15 cellular contexts compared by ENCODE assay signal in the genomic region with DNA sequence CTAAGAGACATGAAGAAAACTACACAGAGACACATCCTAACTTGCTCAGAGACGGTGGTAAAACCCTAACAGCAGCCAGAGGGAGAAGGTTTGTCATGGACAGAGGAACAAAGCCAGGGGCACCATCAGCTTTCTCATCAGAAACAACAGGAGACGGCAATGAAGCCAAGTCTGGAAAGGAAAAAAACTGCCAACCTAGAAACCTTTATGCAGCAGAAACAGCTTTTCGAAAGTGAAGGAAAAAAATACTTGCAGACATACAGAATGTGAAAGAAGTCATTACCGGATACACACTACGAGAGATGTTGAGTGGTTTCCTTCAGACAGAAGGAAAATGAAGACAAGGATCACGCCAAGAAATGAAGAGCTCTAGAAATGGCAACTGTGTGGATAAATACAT. TPM values are rescaled to one million over a fixed set of nuclear protein-coding genes. Genes with fewer than 3 reads are reported as not detected.
A peak's percentile ranks its signal among the peaks of the same experiment; 100 is the strongest.
DNase-seq lines count a peak whose midpoint lies in the region; ATAC-seq and TF ChIP-seq lines count a peak whose summit lies in the region.
"Had no signal": no experiment of that assay in that cellular context is flagged by ENCODE, and none has a peak within 500 bp of the region (broad histone marks: within the 10 kb centered on the region; RNA-seq: fewer than 3 reads in every experiment).

No MANE protein-coding gene starts in this region.

- H3K36me3 Mint-ChIP-seq in activated CD4-positive, alpha-beta T cell treated with anti-CD3 and anti-CD28 coated beads, Interleukin-2, amount 10 ng/mL, durations not matched to agents 7 days and 5 days (ENCODE audit: low read depth): peaks cover 69% of the 10 kb centered on the region
- H3K36me3 Mint-ChIP-seq in activated naive CD4-positive, alpha-beta T cell treated with anti-CD3 and anti-CD28 coated beads, Interleukin-2, amount 50 U/mL, for 72 hours: peaks cover 36 to 45% of the 10 kb centered on the region in 2 donors
- H3K36me3 Mint-ChIP-seq in activated naive CD4-positive, alpha-beta T cell treated with anti-CD3 and anti-CD28 coated beads for 36 hours (ENCODE audit: low read depth): peaks cover 69% of the 10 kb centered on the region
- peaks cover 85% of the 10 kb centered on the region for H3K36me3 Mint-ChIP-seq in HFFc6 (ENCODE audit: low read depth)
- peaks cover 86% of the 10 kb centered on the region for H3K36me3 Mint-ChIP-seq in central memory CD8-positive, alpha-beta T cell (ENCODE audit: insufficient read depth)

- no peaks in the 10 kb centered on the region for H3K9me3 Mint-ChIP-seq in activated CD4-positive, alpha-beta T cell treated with anti-CD3 and anti-CD28 coated beads, Interleukin-2, amount 10 ng/mL, durations not matched to agents 7 days and 5 days
- no peaks in the 10 kb centered on the region for H3K9me3 Mint-ChIP-seq in activated naive CD4-positive, alpha-beta T cell treated with anti-CD3 and anti-CD28 coated beads, Interleukin-2, amount 50 U/mL, for 72 hours
- H3K9me3 Mint-ChIP-seq in activated naive CD4-positive, alpha-beta T cell treated with anti-CD3 and anti-CD28 coated beads for 36 hours: no peaks in the 10 kb centered on the region
- H3K9me3 Mint-ChIP-seq in HFFc6: no peaks in the 10 kb centered on the region
- H3K9me3 Mint-ChIP-seq in central memory CD8-positive, alpha-beta T cell: no peaks in the 10 kb centered on the region
- H3K9me3 Mint-ChIP-seq: CD4-positive, alpha-beta memory T cell had no signal

- CTCF ChIA-PET in activated CD4-positive, alpha-beta T cell treated with anti-CD3 and anti-CD28 coated beads, Interleukin-2, amount 10 ng/mL, durations not matched to agents 7 days and 5 days (lab: Charles Lee): interaction anchor here (1.2 kb wide), 1 partner anchor 11 kb away, joined by 3 read pairs; no protein-coding TSS in a partner anchor
- CTCF ChIA-PET in activated naive CD4-positive, alpha-beta T cell treated with anti-CD3 and anti-CD28 coated beads for 36 hours (lab: Charles Lee): interaction anchor here (0.6 kb wide), 2 partner anchors 25 to 269 kb away, joined by 3 to 4 read pairs; no protein-coding TSS in a partner anchor

- H3K27me3 Mint-ChIP-seq in activated CD4-positive, alpha-beta T cell treated with anti-CD3 and anti-CD28 coated beads, Interleukin-2, amount 10 ng/mL, durations not matched to agents 7 days and 5 days: no peaks in the 10 kb centered on the region
- H3K27me3 Mint-ChIP-seq in activated naive CD4-positive, alpha-beta T cell treated with anti-CD3 and anti-CD28 coated beads for 36 hours (ENCODE audit: low read depth): no peaks in the 10 kb centered on the region
- peaks cover 1% of the 10 kb centered on the region for H3K27me3 Mint-ChIP-seq in HFFc6 (ENCODE audit: insufficient read depth)
- H3K27me3 Mint-ChIP-seq in central memory CD8-positive, alpha-beta T cell: no peaks in the 10 kb centered on the region
- H3K27me3 Mint-ChIP-seq: CD4-positive, alpha-beta memory T cell had no signal

- peak overlapping the region; percentile 37 for H3K27ac Mint-ChIP-seq in activated CD4-positive, alpha-beta T cell treated with anti-CD3 and anti-CD28 coated beads, Interleukin-2, amount 10 ng/mL, durations not matched to agents 7 days and 5 days
- H3K27ac Mint-ChIP-seq in activated naive CD4-positive, alpha-beta T cell treated with anti-CD3 and anti-CD28 coated beads, Interleukin-2, amount 50 U/mL, for 72 hours: peak overlapping the region; percentile 23 to 65
- no peak overlapping the region for H3K27ac Mint-ChIP-seq in activated naive CD4-positive, alpha-beta T cell treated with anti-CD3 and anti-CD28 coated beads for 36 hours
- H3K27ac Mint-ChIP-seq in HFFc6: peak overlapping the region; percentile 15; the same call in 1 of the 2 replicates
- peak overlapping the region; percentile 21 for H3K27ac Mint-ChIP-seq in central memory CD8-positive, alpha-beta T cell (ENCODE audit: low read depth)

- TF ChIP-seq CTCF in HFFc6 (IDR thresholded peaks at IDR 0.05): no peak

- ATAC-seq in activated naive CD4-positive, alpha-beta T cell treated with anti-CD3 and anti-CD28 coated beads, Interleukin-2, amount 50 U/mL, for 72 hours: no peak
- ATAC-seq in central memory CD8-positive, alpha-beta T cell (replicated peaks; ENCODE audit: extremely low read depth, poor library complexity, severe bottlenecking): no peak
- ATAC-seq: A549 had no signal

- no peak overlapping the region for H3K4me3 Mint-ChIP-seq in activated CD4-positive, alpha-beta T cell treated with anti-CD3 and anti-CD28 coated beads, Interleukin-2, amount 10 ng/mL, durations not matched to agents 7 days and 5 days
- no peak overlapping the region for H3K4me3 Mint-ChIP-seq in activated naive CD4-positive, alpha-beta T cell treated with anti-CD3 and anti-CD28 coated beads for 36 hours
- H3K4me3 Mint-ChIP-seq in HFFc6: no peak overlapping the region
- no peak overlapping the region for H3K4me3 Mint-ChIP-seq in central memory CD8-positive, alpha-beta T cell

- no peaks in the 10 kb centered on the region for H3K4me1 Mint-ChIP-seq in activated CD4-positive, alpha-beta T cell treated with anti-CD3 and anti-CD28 coated beads, Interleukin-2, amount 10 ng/mL, durations not matched to agents 7 days and 5 days
- H3K4me1 Mint-ChIP-seq in activated naive CD4-positive, alpha-beta T cell treated with anti-CD3 and anti-CD28 coated beads for 36 hours (ENCODE audit: low read depth): no peaks in the 10 kb centered on the region
- H3K4me1 Mint-ChIP-seq in HFFc6 (ENCODE audit: low read depth): peaks cover 16% of the 10 kb centered on the region; the same call in 1 of the 2 replicates
- no peaks in the 10 kb centered on the region for H3K4me1 Mint-ChIP-seq in central memory CD8-positive, alpha-beta T cell

- intact Hi-C loops in activated naive CD4-positive, alpha-beta T cell treated with anti-CD3 and anti-CD28 coated beads for 36 hours (cut with micrococcal nuclease): no loop called here

- POLR2A ChIA-PET in activated CD4-positive, alpha-beta T cell treated with anti-CD3 and anti-CD28 coated beads, Interleukin-2, amount 10 ng/mL, durations not matched to agents 7 days and 5 days (lab: Charles Lee): no interaction called here

- DNase-seq in activated CD4-positive, alpha-beta T cell treated with anti-CD3 and anti-CD28 coated beads, Interleukin-2, amount 10 ng/mL, durations not matched to agents 7 days and 5 days: no peak
- no peak for DNase-seq in activated CD4-positive, alpha-beta T cell treated with anti-CD3 and anti-CD28 coated beads for 1 hour
- no peak for DNase-seq in activated naive CD4-positive, alpha-beta T cell treated with anti-CD3 and anti-CD28 coated beads, Interleukin-2, amount 50 U/mL, for 72 hours (ENCODE audit: low spot score in 2 of 2)
- no peak for DNase-seq in activated naive CD4-positive, alpha-beta T cell treated with anti-CD3 and anti-CD28 coated beads for 36 hours
- no peak for DNase-seq in HFFc6
- DNase-seq in central memory CD8-positive, alpha-beta T cell (ENCODE audit: low spot score in 2 of 2): no peak
- no peak for DNase-seq in stimulated activated CD4-positive, alpha-beta T cell treated with anti-CD3 and anti-CD28 coated beads, Interleukin-2, amount 100 ng/mL, for 24 hours
- DNase-seq in stimulated activated naive CD4-positive, alpha-beta T cell (lab: John Stamatoyannopoulos, UW): no peak
- DNase-seq: AML-193; CD4-positive, alpha-beta memory T cell; DMS153; DMS79; GDM1; GM23248 had no signal

RNA-seq across cellular contexts. Expression of a gene that starts 55.9 kb away (rescaled TPM):
- total RNA-seq in activated CD4-positive, alpha-beta T cell treated with anti-CD3 and anti-CD28 coated beads, Interleukin-2, amount 10 ng/mL, durations not matched to agents 7 days and 5 days: under 1 TPM; 0.12 TPM
- total RNA-seq in activated naive CD4-positive, alpha-beta T cell treated with anti-CD3 and anti-CD28 coated beads, Interleukin-2, amount 50 U/mL, for 72 hours: 1 to 10 TPM in 1 of 2 donors, under 1 TPM in 1; 0.27 to 5.3 TPM
- total RNA-seq in activated naive CD4-positive, alpha-beta T cell treated with anti-CD3 and anti-CD28 coated beads for 36 hours: under 1 TPM; 0.57 TPM
- total RNA-seq in HFFc6 (2021; fragmentation: NEBNext Ultra II Directional; extraction: Animal tissue kit (Norgen Biotek cat#: 25700)): 1 to 10 TPM in 4 of 6 experiments, under 1 TPM in 2; 0.80 to 1.4 (median 1.2) TPM
